In genomic region chr2:24613154-24613814, GRCh38 we compare ENCODE assay signal across 9 cellular contexts.
DNase-seq lines count a peak whose midpoint lies in the region; ATAC-seq and TF ChIP-seq lines count a peak whose summit lies in the region.
"Had no signal": no experiment of that assay in that cellular context is flagged by ENCODE, and none has a peak within 500 bp of the region (broad histone marks: within the 10 kb centered on the region; RNA-seq: fewer than 3 reads in every experiment).

No MANE protein-coding gene starts in this region.

- peaks cover 5% of the 10 kb centered on the region for H3K4me1 Mint-ChIP-seq in activated naive CD4-positive, alpha-beta T cell treated with anti-CD3 and anti-CD28 coated beads, Interleukin-2, amount 10 ng/mL, durations not matched to agents 7 days and 5 days

- no peaks in the 10 kb centered on the region for H3K4me1 ChIP-seq in suprapubic skin
- H3K4me1 ChIP-seq: BLaER1 had no signal

- no peak for TF ChIP-seq EP300 in suprapubic skin (IDR thresholded peaks at IDR 0.05)

- no peak for TF ChIP-seq POLR2A in suprapubic skin (IDR thresholded peaks at IDR 0.05)

- no peaks in the 10 kb centered on the region for H3K9me3 Mint-ChIP-seq in activated naive CD4-positive, alpha-beta T cell treated with anti-CD3 and anti-CD28 coated beads, Interleukin-2, amount 10 ng/mL, durations not matched to agents 7 days and 5 days

- peaks cover 8% of the 10 kb centered on the region for H3K9me3 ChIP-seq in suprapubic skin

- H3K27ac ChIP-seq in suprapubic skin, result no peak overlapping the region
- H3K27ac ChIP-seq: BLaER1 had no signal

- H3K27me3 ChIP-seq in suprapubic skin, result no peaks in the 10 kb centered on the region
- H3K27me3 ChIP-seq: BLaER1 had no signal

- no peak for TF ChIP-seq CTCF in suprapubic skin (IDR thresholded peaks at IDR 0.05)

- peak overlapping the region; percentile 64 for H3K27ac Mint-ChIP-seq in activated naive CD4-positive, alpha-beta T cell treated with anti-CD3 and anti-CD28 coated beads, Interleukin-2, amount 10 ng/mL, durations not matched to agents 7 days and 5 days

- WGBS in suprapubic skin, result 57% methylated on average over 4 of the region's 6 CpGs

- peak; percentile 3 for DNase-seq in NCI-H1105 treated with DMSO at 0.1 percent for 48 hours (lab: John Stamatoyannopoulos, UW)
- no peak for DNase-seq in NCI-H1105 (lab: John Stamatoyannopoulos, UW)
- peak; percentile 27 to 35 for DNase-seq in NCI-H187 (lab: John Stamatoyannopoulos, UW)
- peak; percentile 56 for DNase-seq in activated naive CD4-positive, alpha-beta T cell treated with anti-CD3 and anti-CD28 coated beads, Interleukin-2, amount 10 ng/mL, durations not matched to agents 7 days and 5 days
- DNase-seq in left lobe of liver (ENCODE audit: low spot score), result no peak
- DNase-seq in suprapubic skin (ENCODE audit: low spot score in 2 of 2), result no peak
- no peak for DNase-seq in effector CD4-positive, alpha-beta T cell

- CTCF ChIA-PET in activated naive CD4-positive, alpha-beta T cell treated with anti-CD3 and anti-CD28 coated beads, Interleukin-2, amount 10 ng/mL, durations not matched to agents 7 days and 5 days (lab: Charles Lee), result interaction anchor here (0.6 to 2.4 kb wide), 15 partner anchors 12 to 517 kb away, joined by 3 to 39 read pairs (median 3); no protein-coding TSS in a partner anchor

- no peak overlapping the region for H3K4me3 Mint-ChIP-seq in activated naive CD4-positive, alpha-beta T cell treated with anti-CD3 and anti-CD28 coated beads, Interleukin-2, amount 10 ng/mL, durations not matched to agents 7 days and 5 days

- no peaks in the 10 kb centered on the region for H3K36me3 ChIP-seq in suprapubic skin

- no peaks in the 10 kb centered on the region for H3K27me3 Mint-ChIP-seq in activated naive CD4-positive, alpha-beta T cell treated with anti-CD3 and anti-CD28 coated beads, Interleukin-2, amount 10 ng/mL, durations not matched to agents 7 days and 5 days

- H3K36me3 Mint-ChIP-seq in activated naive CD4-positive, alpha-beta T cell treated with anti-CD3 and anti-CD28 coated beads, Interleukin-2, amount 10 ng/mL, durations not matched to agents 7 days and 5 days, result no peaks in the 10 kb centered on the region

- ATAC-seq in GM21515 (IDR thresholded peaks at IDR 0.05; ENCODE audit: unreplicated experiment) (peak; percentile 70), left lobe of liver (peak; percentile 81)

- no peak overlapping the region for H3K4me3 ChIP-seq in suprapubic skin
- H3K4me3 ChIP-seq: BLaER1 had no signal

Comparison
In these comparisons a context has a peak if more than half of its experiments do, and no peak if none do; other contexts are left out.
1. DNase-seq: peak in NCI-H1105 treated with DMSO at 0.1 percent for 48 hours (single experiment), NCI-H187 (2 of 2) and activated naive CD4-positive, alpha-beta T cell treated with anti-CD3 and anti-CD28 coated beads, Interleukin-2, amount 10 ng/mL, durations not matched to agents 7 days and 5 days (single experiment); none in NCI-H1105 (single experiment), left lobe of liver (single experiment), suprapubic skin (0 of 2) and effector CD4-positive, alpha-beta T cell (single experiment).